ENCODE assay signal across 11 cellular contexts in genomic region chr9:89440548-89440947, GRCh38. TPM values are rescaled to one million over a fixed set of nuclear protein-coding genes. Genes with fewer than 3 reads are reported as not detected.
DNase-seq lines count a peak whose midpoint lies in the region; ATAC-seq and TF ChIP-seq lines count a peak whose summit lies in the region.
"Had no signal": no experiment of that assay in that cellular context is flagged by ENCODE, and none has a peak within 500 bp of the region (broad histone marks: within the 10 kb centered on the region; RNA-seq: fewer than 3 reads in every experiment).

No MANE protein-coding gene starts in this region.

- no peak for ATAC-seq in CD8-positive, alpha-beta T cell
- ATAC-seq in GM18861 (IDR thresholded peaks at IDR 0.05; ENCODE audit: unreplicated experiment) = no peak
- ATAC-seq in HG03108 (IDR thresholded peaks at IDR 0.05; ENCODE audit: unreplicated experiment) = no peak
- ATAC-seq in HG03469 (IDR thresholded peaks at IDR 0.05; ENCODE audit: unreplicated experiment) = no peak
- ATAC-seq: left colon had no signal

- H3K36me3 ChIP-seq in CD8-positive, alpha-beta T cell (ENCODE audit: insufficient read depth, low read length) = peaks cover 27% of the 10 kb centered on the region
- H3K36me3 ChIP-seq in effector memory CD4-positive, alpha-beta T cell (ENCODE audit: control insufficient read depth, insufficient read depth, low read length) = peaks cover 17% of the 10 kb centered on the region
- H3K36me3 ChIP-seq: SJSA1 had no signal

- H3K9me3 Mint-ChIP-seq in CD8-positive, alpha-beta T cell = no peaks in the 10 kb centered on the region

- no peaks in the 10 kb centered on the region for H3K27me3 ChIP-seq in CD8-positive, alpha-beta T cell (ENCODE audit: insufficient read depth, low read length)
- H3K27me3 ChIP-seq in effector memory CD4-positive, alpha-beta T cell (replicated peaks; ENCODE audit: control insufficient read depth, insufficient read depth, low read length, poor library complexity, severe bottlenecking) = no peaks in the 10 kb centered on the region
- H3K27me3 ChIP-seq: SJSA1 had no signal

- no peak for DNase-seq in CD8-positive, alpha-beta T cell
- DNase-seq in NOMO-1 treated with DMSO at 0.1 percent for 48 hours (lab: John Stamatoyannopoulos, UW; ENCODE audit: unreplicated experiment) = peak; percentile 64
- DNase-seq in effector memory CD4-positive, alpha-beta T cell = no peak
- peak; percentile 87 for DNase-seq in posterior vena cava (ENCODE audit: low spot score)
- no peak for DNase-seq in occipital lobe (lab: John Stamatoyannopoulos, UW)
- DNase-seq: left colon, NCI-H187 treated with DMSO at 0.1 percent for 48 hours had no signal

- H3K4me3 Mint-ChIP-seq in CD8-positive, alpha-beta T cell = peak overlapping the region; percentile 53

- no peaks in the 10 kb centered on the region for H3K27me3 Mint-ChIP-seq in CD8-positive, alpha-beta T cell (ENCODE audit: low read depth)

- H3K4me3 ChIP-seq in CD8-positive, alpha-beta T cell (ENCODE audit: low read depth, low read length) = no peak overlapping the region
- H3K4me3 ChIP-seq in effector memory CD4-positive, alpha-beta T cell (ENCODE audit: insufficient read depth, low read depth, low read length, poor library complexity, severe bottlenecking) = no peak overlapping the region
- H3K4me3 ChIP-seq: SJSA1 had no signal

- peaks cover 68% of the 10 kb centered on the region for H3K36me3 Mint-ChIP-seq in CD8-positive, alpha-beta T cell

- no peaks in the 10 kb centered on the region for H3K9me3 ChIP-seq in CD8-positive, alpha-beta T cell (ENCODE audit: low read length)
- no peaks in the 10 kb centered on the region for H3K9me3 ChIP-seq in effector memory CD4-positive, alpha-beta T cell (ENCODE audit: control insufficient read depth, low read length)
- H3K9me3 ChIP-seq: SJSA1 had no signal

- TF ChIP-seq CTCF in CD8-positive, alpha-beta T cell (IDR thresholded peaks at IDR 0.05) = no peak

- peak overlapping the region; percentile 95 for H3K27ac Mint-ChIP-seq in CD8-positive, alpha-beta T cell

- CTCF ChIA-PET in CD8-positive, alpha-beta T cell (lab: Charles Lee) = interaction anchor here (0.9 to 7.5 kb wide), 5 partner anchors 11 to 108 kb away, joined by 3 to 47 read pairs (median 5); no protein-coding TSS in a partner anchor

- H3K4me1 ChIP-seq in CD8-positive, alpha-beta T cell (ENCODE audit: insufficient read depth, low read length) = peaks cover 98% of the 10 kb centered on the region
- H3K4me1 ChIP-seq in effector memory CD4-positive, alpha-beta T cell (ENCODE audit: control insufficient read depth, insufficient read depth, low read length, poor library complexity, severe bottlenecking) = peaks cover 88% of the 10 kb centered on the region

- intact Hi-C loops in CD8-positive, alpha-beta T cell (cut with DNase I, micrococcal nuclease) = loop anchor here in 1 of 2 experiments (5.0 kb wide), 1 partner anchor 33 kb away; no protein-coding TSS in a partner anchor
- intact Hi-C loops in posterior vena cava (cut with DNase I) = no loop called here

- POLR2A ChIA-PET in CD8-positive, alpha-beta T cell (lab: Charles Lee) = interaction anchor here (0.9 to 2.0 kb wide), 7 partner anchors 12 to 103 kb away, joined by 3 to 7 read pairs (median 3); no protein-coding TSS in a partner anchor

- H3K4me1 Mint-ChIP-seq in CD8-positive, alpha-beta T cell (ENCODE audit: low read depth) = peaks cover 90% of the 10 kb centered on the region

- H3K27ac ChIP-seq in CD8-positive, alpha-beta T cell (ENCODE audit: low read depth, low read length) = peak overlapping the region; percentile 19
- H3K27ac ChIP-seq in effector memory CD4-positive, alpha-beta T cell (ENCODE audit: insufficient read depth, low read length, poor library complexity, severe bottlenecking) = peak overlapping the region; percentile 47
- H3K27ac ChIP-seq: SJSA1 had no signal

RNA-seq across cellular contexts. Expression of gene SEMA4D, which starts 57.4 kb away (rescaled TPM):
- total RNA-seq in CD8-positive, alpha-beta T cell = 100 to 1,000 TPM; 286 to 305 TPM
- total RNA-seq in posterior vena cava = 10 to 100 TPM; 10.0 to 14.1 TPM
- total RNA-seq in occipital lobe = 12.0 TPM

Comparison
In these comparisons a context has a peak if more than half of its experiments do, and no peak if none do; other contexts are left out.
1. DNase-seq: peak in NOMO-1 treated with DMSO at 0.1 percent for 48 hours (single experiment) and posterior vena cava (single experiment); none in CD8-positive, alpha-beta T cell (0 of 7), effector memory CD4-positive, alpha-beta T cell (0 of 3) and occipital lobe (single experiment).
2. RNA of gene SEMA4D, which starts 57.4 kb away (total RNA-seq): 286 to 305 TPM in CD8-positive, alpha-beta T cell; 10.0 to 14.1 TPM in posterior vena cava and 12.0 TPM in occipital lobe (single experiment); every median in the first group is over 10 times any median in the second.